Comparison of ENCODE assay signal across 8 cellular contexts in the genomic region with DNA sequence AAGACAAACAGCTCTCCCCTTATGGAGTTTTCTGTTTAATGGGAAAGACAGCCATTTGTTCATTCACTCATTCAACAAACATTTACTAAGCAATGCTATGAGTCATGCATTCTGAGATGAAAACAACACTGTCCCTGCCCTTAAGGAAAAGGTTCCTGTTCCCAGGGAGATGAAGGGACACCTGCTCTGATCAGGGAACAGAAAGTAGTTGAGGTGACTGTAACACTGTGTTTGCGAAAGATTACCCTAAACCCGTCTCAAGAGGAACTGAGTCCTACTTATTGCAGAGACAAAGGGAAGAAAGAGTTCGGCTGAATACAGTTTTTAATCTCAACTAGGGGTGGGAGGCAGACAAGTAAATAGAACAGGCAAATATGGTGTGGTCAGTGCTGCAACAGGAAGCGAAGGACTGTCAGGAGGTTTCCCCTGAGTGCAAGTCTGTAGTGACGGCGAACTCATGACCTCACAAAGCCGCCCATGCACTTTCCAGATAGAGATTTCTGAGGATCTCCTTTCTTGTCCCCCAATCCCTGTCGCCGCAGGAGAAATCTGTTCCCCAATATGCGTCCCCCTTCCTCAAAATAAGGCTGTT. TPM values are rescaled to one million over a fixed set of nuclear protein-coding genes. Genes with fewer than 3 reads are reported as not detected.
DNase-seq lines count a peak whose midpoint lies in the region; ATAC-seq and TF ChIP-seq lines count a peak whose summit lies in the region.

No MANE protein-coding gene starts in this region.

- CTCF ChIA-PET in CD4-positive, alpha-beta memory T cell (lab: Charles Lee; ENCODE audit: partially characterized antibody) = interaction anchor here (1.7 to 2.4 kb wide), 4 partner anchors 16 to 110 kb away, joined by 4 to 13 read pairs (median 7); no protein-coding TSS in a partner anchor
- CTCF ChIA-PET in activated CD4-positive, alpha-beta T cell treated with anti-CD3 and anti-CD28 coated beads, Interleukin-2, amount 10 ng/mL, durations not matched to agents 7 days and 5 days (lab: Charles Lee) = interaction anchor here (1.3 to 1.5 kb wide), 2 partner anchors 17 to 35 kb away, joined by 4 read pairs; no protein-coding TSS in a partner anchor

- H3K4me1 Mint-ChIP-seq in CD4-positive, alpha-beta memory T cell = peaks cover 32 to 77% (median 55%) of the 10 kb centered on the region in 4 donors
- H3K4me1 Mint-ChIP-seq in activated CD4-positive, alpha-beta T cell treated with anti-CD3 and anti-CD28 coated beads, Interleukin-2, amount 10 ng/mL, durations not matched to agents 7 days and 5 days = peaks cover 42% of the 10 kb centered on the region
- peaks cover 41 to 64% of the 10 kb centered on the region in 2 donors for H3K4me1 Mint-ChIP-seq in natural killer cell

- H3K9me3 Mint-ChIP-seq in CD4-positive, alpha-beta memory T cell = no peaks in the 10 kb centered on the region
- no peaks in the 10 kb centered on the region for H3K9me3 Mint-ChIP-seq in activated CD4-positive, alpha-beta T cell treated with anti-CD3 and anti-CD28 coated beads, Interleukin-2, amount 10 ng/mL, durations not matched to agents 7 days and 5 days
- no peaks in the 10 kb centered on the region for H3K9me3 Mint-ChIP-seq in natural killer cell

- peak overlapping the region; percentile 78 to 97 (median 95) for H3K27ac Mint-ChIP-seq in CD4-positive, alpha-beta memory T cell
- H3K27ac Mint-ChIP-seq in activated CD4-positive, alpha-beta T cell treated with anti-CD3 and anti-CD28 coated beads, Interleukin-2, amount 10 ng/mL, durations not matched to agents 7 days and 5 days = peak overlapping the region; percentile 96
- H3K27ac Mint-ChIP-seq in natural killer cell = peak overlapping the region; percentile 92 to 96

- peak overlapping the region; percentile 92 to 99 (median 96) for H3K4me3 Mint-ChIP-seq in CD4-positive, alpha-beta memory T cell
- peak overlapping the region; percentile 89 for H3K4me3 Mint-ChIP-seq in activated CD4-positive, alpha-beta T cell treated with anti-CD3 and anti-CD28 coated beads, Interleukin-2, amount 10 ng/mL, durations not matched to agents 7 days and 5 days
- peak overlapping the region; percentile 98 for H3K4me3 Mint-ChIP-seq in natural killer cell

- POLR2A ChIA-PET in CD4-positive, alpha-beta memory T cell (lab: Charles Lee; ENCODE audit: partially characterized antibody) = interaction anchor here (0.6 to 2.2 kb wide), 10 partner anchors 8 to 293 kb away, joined by 3 to 24 read pairs (median 5); partner anchors contain the start of gene TMEM128
- POLR2A ChIA-PET in activated CD4-positive, alpha-beta T cell treated with anti-CD3 and anti-CD28 coated beads, Interleukin-2, amount 10 ng/mL, durations not matched to agents 7 days and 5 days (lab: Charles Lee) = no interaction called here

- H3K79me2 ChIP-seq in fibroblast of lung (ENCODE audit: control insufficient read depth, insufficient read depth, low read length) = peaks cover 55% of the 10 kb centered on the region

- intact Hi-C loops in CD4-positive, alpha-beta memory T cell (cut with micrococcal nuclease) = loop anchor here (5.0 kb wide), 3 partner anchors 54 to 584 kb away; partner anchors contain the start of genes LYAR and ZBTB49
- intact Hi-C loops in natural killer cell (cut with micrococcal nuclease) = loop anchor here (2.0 kb wide), 1 partner anchor 16 kb away; no protein-coding TSS in a partner anchor

- H3K9ac ChIP-seq in fibroblast of lung (ENCODE audit: insufficient read depth, low read length) = peak overlapping the region; percentile 98

- H3K36me3 ChIP-seq in CD4-positive, alpha-beta memory T cell (ENCODE audit: insufficient read depth, low read length) = no peaks in the 10 kb centered on the region
- H3K36me3 ChIP-seq in KOPT-K1 (ENCODE audit: insufficient read depth, low read length) (no peaks in the 10 kb centered on the region; the same call in 1 of the 2 replicates), fibroblast of lung (ENCODE audit: control insufficient read depth, insufficient read depth, low read length) (no peaks in the 10 kb centered on the region)

- DNase-seq in CD4-positive, alpha-beta memory T cell = peak in 3 of 5 donors; percentile 2 to 43 (median 9)
- DNase-seq in activated CD4-positive, alpha-beta T cell treated with anti-CD3 and anti-CD28 coated beads, Interleukin-2, amount 10 ng/mL, durations not matched to agents 7 days and 5 days = peak; percentile 44
- DNase-seq in fibroblast of lung (ENCODE audit: low read depth in 2 of 2) = peak; percentile 58 to 62
- DNase-seq in natural killer cell = peak; percentile 29
- DNase-seq in NCI-H446 (lab: John Stamatoyannopoulos, UW) = no peak

- H3K4me3 ChIP-seq in CD4-positive, alpha-beta memory T cell (ENCODE audit: low read length in 2 of 2) = peak overlapping the region; percentile 77 to 88
- peak overlapping the region; percentile 83 to 96 (median 88) for H3K4me3 ChIP-seq in fibroblast of lung (replicated peaks in 1 of 4; ENCODE audit: control extremely low read depth in 1 of 4, insufficient read depth in 1 of 4, low read depth in 3 of 4, low read length in 4 of 4)

- H3K4me1 ChIP-seq in CD4-positive, alpha-beta memory T cell (ENCODE audit: insufficient read depth, low read length) = peaks cover 35% of the 10 kb centered on the region
- H3K4me1 ChIP-seq in fibroblast of lung (ENCODE audit: control insufficient read depth, extremely low read depth, insufficient read depth, low read length) = peaks cover 2% of the 10 kb centered on the region

- peak; percentile 54 for ATAC-seq in GM21447 (IDR thresholded peaks at IDR 0.05; ENCODE audit: unreplicated experiment)
- ATAC-seq in natural killer cell = peak; percentile 48 to 68 (median 57)
- ATAC-seq in HG02970 (IDR thresholded peaks at IDR 0.05; ENCODE audit: low FRiP score, unreplicated experiment) = no peak

- peaks cover 16 to 27% of the 10 kb centered on the region in 2 donors for H3K36me3 Mint-ChIP-seq in CD4-positive, alpha-beta memory T cell
- H3K36me3 Mint-ChIP-seq in activated CD4-positive, alpha-beta T cell treated with anti-CD3 and anti-CD28 coated beads, Interleukin-2, amount 10 ng/mL, durations not matched to agents 7 days and 5 days (ENCODE audit: low read depth) = peaks cover 6% of the 10 kb centered on the region
- no peaks in the 10 kb centered on the region for H3K36me3 Mint-ChIP-seq in natural killer cell

- no peaks in the 10 kb centered on the region for H3K9me3 ChIP-seq in CD4-positive, alpha-beta memory T cell (ENCODE audit: control insufficient read depth in 1 of 2, low read length in 2 of 2)
- H3K9me3 ChIP-seq in KOPT-K1 (ENCODE audit: insufficient read depth, low read length, poor library complexity, severe bottlenecking) = no peaks in the 10 kb centered on the region
- no peaks in the 10 kb centered on the region for H3K9me3 ChIP-seq in fibroblast of lung (ENCODE audit: control insufficient read depth, insufficient read depth, low read depth, low read length)

- H3K27me3 ChIP-seq in CD4-positive, alpha-beta memory T cell (ENCODE audit: insufficient read depth, low read length) = no peaks in the 10 kb centered on the region
- no peaks in the 10 kb centered on the region for H3K27me3 ChIP-seq in fibroblast of lung (ENCODE audit: control insufficient read depth, insufficient read depth, low read length)

- H3K4me2 ChIP-seq in fibroblast of lung (ENCODE audit: extremely low read depth, insufficient read depth, low read length) = peak overlapping the region; percentile 86

- H2AFZ ChIP-seq in fibroblast of lung (ENCODE audit: low read length) = peak overlapping the region; percentile 40

- H4K20me1 ChIP-seq in fibroblast of lung (ENCODE audit: control insufficient read depth, extremely low read depth, insufficient read depth, low read length) = peaks cover 2% of the 10 kb centered on the region

- no peak for TF ChIP-seq CTCF in fibroblast of lung (conservative IDR thresholded peaks at IDR 0.05 in 1 of 2, IDR thresholded peaks at IDR 0.05 in 1 of 2; ENCODE audit: low read depth in 1 of 2, low read length in 2 of 2)
- TF ChIP-seq CTCF in natural killer cell (IDR thresholded peaks at IDR 0.05) = no peak

- peak overlapping the region; percentile 63 for H3K27ac ChIP-seq in CD4-positive, alpha-beta memory T cell (ENCODE audit: low read depth, low read length)
- H3K27ac ChIP-seq in KOPT-K1 (ENCODE audit: low read depth, low read length, poor library complexity, severe bottlenecking) (peak overlapping the region; percentile 64), fibroblast of lung (ENCODE audit: insufficient read depth, low read length) (peak overlapping the region; percentile 97)

- H3K27me3 Mint-ChIP-seq in CD4-positive, alpha-beta memory T cell = no peaks in the 10 kb centered on the region
- H3K27me3 Mint-ChIP-seq in activated CD4-positive, alpha-beta T cell treated with anti-CD3 and anti-CD28 coated beads, Interleukin-2, amount 10 ng/mL, durations not matched to agents 7 days and 5 days = no peaks in the 10 kb centered on the region
- no peaks in the 10 kb centered on the region for H3K27me3 Mint-ChIP-seq in natural killer cell (ENCODE audit: low read depth in 2 of 2)

RNA-seq across cellular contexts. Expression of gene STX18, which starts 0.7 kb away (rescaled TPM):
- 10 to 100 TPM; 33.2 to 34.5 TPM for total RNA-seq in CD4-positive, alpha-beta memory T cell
- 10 to 100 TPM; 25.6 to 29.2 TPM for polyA plus RNA-seq in CD4-positive, alpha-beta memory T cell
- total RNA-seq in activated CD4-positive, alpha-beta T cell treated with anti-CD3 and anti-CD28 coated beads, Interleukin-2, amount 10 ng/mL, durations not matched to agents 7 days and 5 days = 10 to 100 TPM; 25.8 to 27.9 TPM
- total RNA-seq in fibroblast of lung = 22.6 and 27.4 TPM in 2 replicates
- polyA plus RNA-seq in fibroblast of lung = 28.2 and 32.2 TPM in 2 replicates
- 24.2 and 28.4 TPM in 2 replicates for polyA plus RNA-seq in fibroblast of lung (2012)
- 12.4 and 14.2 TPM in 2 replicates for polyA minus RNA-seq in fibroblast of lung (ENCODE audit: low replicate concordance)
- 10 to 100 TPM; 23.1 to 32.8 (median 29.0) TPM for total RNA-seq in natural killer cell

Comparison
In these comparisons a context has a peak if more than half of its experiments do, and no peak if none do; other contexts are left out.
1. DNase-seq: peak in CD4-positive, alpha-beta memory T cell (3 of 5), activated CD4-positive, alpha-beta T cell treated with anti-CD3 and anti-CD28 coated beads, Interleukin-2, amount 10 ng/mL, durations not matched to agents 7 days and 5 days (single experiment), fibroblast of lung (2 of 2) and natural killer cell (single experiment); none in NCI-H446 (0 of 2).
2. Peak in every context shown above with its lines, with median percentiles within 50 percentile points of each other: H3K27ac ChIP-seq, H3K27ac Mint-ChIP-seq and H3K4me3 Mint-ChIP-seq.